Comparison of ENCODE assay signal across 8 cellular contexts in the genomic region with DNA sequence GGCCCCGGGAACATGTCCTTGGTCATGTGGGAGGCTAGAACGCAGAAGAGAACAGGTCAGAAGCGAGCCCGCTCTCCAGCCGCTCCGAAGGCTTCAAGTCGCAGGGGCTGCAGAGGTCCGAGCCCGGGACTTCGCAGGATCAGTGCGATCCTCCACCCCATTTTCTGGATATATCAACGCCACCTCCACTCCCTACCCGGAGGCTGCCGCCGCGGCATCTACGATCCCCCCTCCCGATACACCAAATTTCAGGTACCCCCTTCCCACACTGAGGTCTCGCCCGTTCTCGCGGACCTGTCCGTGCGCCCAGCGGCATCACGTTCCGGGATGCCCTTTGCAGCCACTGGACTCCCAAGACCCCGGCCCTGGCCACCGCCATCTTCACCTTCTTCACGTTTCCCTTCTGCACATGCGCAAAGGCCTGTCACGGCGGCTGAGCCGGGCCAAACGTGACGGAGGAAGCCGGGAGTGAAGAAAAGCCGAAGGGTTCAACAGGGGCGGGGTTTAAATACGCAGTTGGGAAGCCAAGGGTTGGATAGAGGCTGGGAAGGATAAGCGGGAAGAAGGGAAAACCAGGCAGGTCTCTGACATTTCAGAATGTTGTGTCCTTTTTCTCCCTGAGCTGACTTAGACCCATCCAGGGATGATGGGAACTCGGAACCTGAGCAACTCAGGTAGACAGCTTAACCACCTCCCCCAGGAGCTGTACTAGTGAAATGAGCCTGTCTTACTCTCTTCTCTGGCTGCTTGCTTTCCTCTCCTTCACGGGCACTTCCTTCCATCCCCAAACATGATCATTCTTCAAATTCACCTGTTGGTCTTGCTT. TPM values are rescaled to one million over a fixed set of nuclear protein-coding genes. Genes with fewer than 3 reads are reported as not detected.
DNase-seq lines count a peak whose midpoint lies in the region; ATAC-seq, FAIRE-seq and TF ChIP-seq lines count a peak whose summit lies in the region.

TSS of gene NDUFB8 (minus strand) at position 399 of the 826 bp plus-strand sequence. CDS start at position 379, 20 bp downstream.

- ATAC-seq in HG03439 (IDR thresholded peaks at IDR 0.05; ENCODE audit: unreplicated experiment), result peak; percentile 55
- ATAC-seq in left lobe of liver, result peak; percentile 94
- no peak for ATAC-seq in GM21360 (IDR thresholded peaks at IDR 0.05; ENCODE audit: unreplicated experiment)

- no peak for TF ChIP-seq CTCF in coronary artery (IDR thresholded peaks at IDR 0.05)

- FAIRE-seq in GM18507 (lab: Jason Lieb, UNC), result peak; percentile 92

- DNase-seq in GM18507 (ENCODE audit: extremely low spot score, insufficient read length, low read depth) (peak; percentile 74), NCI-H774 (lab: John Stamatoyannopoulos, UW) (peak; percentile 46), coronary artery (ENCODE audit: low spot score) (peak; percentile 88), left lobe of liver (ENCODE audit: low spot score) (peak; percentile 93)
- DNase-seq in activated CD4-positive, alpha-beta T cell treated with anti-CD3 and anti-CD28 coated beads, Interleukin-2, amount 50 U/mL, for 1 hour, result peak; percentile 86
- peak; percentile 88 to 91 for DNase-seq in stimulated activated CD4-positive, alpha-beta T cell treated with anti-CD3 and anti-CD28 coated beads, Interleukin-2, amount 100 ng/mL, for 24 hours

- H3K4me3 ChIP-seq in coronary artery, result peak within 1 kb of the TSS; percentile 97

- peak within 1 kb of the TSS; percentile 58 to 91 for H3K27ac ChIP-seq in coronary artery

RNA-seq across cellular contexts. Expression of gene NDUFB8, which starts in this region (rescaled TPM):
- total RNA-seq in left lobe of liver, result 104 TPM
